ENCODE assay signal across 39 cellular contexts in the genomic region with DNA sequence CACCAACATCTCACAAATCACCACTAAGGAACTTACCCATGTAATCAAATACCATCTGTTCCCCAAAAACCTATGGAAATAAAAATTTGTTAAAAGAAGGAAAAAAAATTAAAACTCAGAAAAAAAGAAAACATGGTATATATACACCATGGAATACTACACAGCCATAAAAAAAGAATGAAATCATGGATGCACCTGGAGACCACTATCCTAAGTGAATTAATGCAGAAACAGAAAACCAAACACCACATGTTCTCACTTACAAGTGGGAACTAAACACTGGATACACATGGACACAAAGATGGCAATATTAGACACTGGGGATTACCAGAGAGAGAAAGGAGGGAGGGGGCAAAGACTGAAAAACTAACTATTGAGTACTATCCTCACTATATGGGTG.
"Had no signal": no experiment of that assay in that cellular context is flagged by ENCODE, and none has a peak within 500 bp of the region (broad histone marks: within the 10 kb centered on the region; RNA-seq: fewer than 3 reads in every experiment).

No MANE protein-coding gene starts in this region.

- H3K9me3 Mint-ChIP-seq: activated T-cell treated with anti-CD3 and anti-CD28 coated beads, Interleukin-2, amount 50 U/mL, for 24 hours; activated T-helper 1 cell treated with anti-CD3 and anti-CD28 coated beads, Interleukin-12 subunit alpha, Interleukin-12 subunit beta, Interleukin-2, Interleukin-4 antibody, amounts not matched to agents 30 ng/mL and 10 ng/mL and 1 ng/mL, durations not matched to agents 14 hours and 24 hours and 36 hours; activated T-helper 2 cell treated with anti-CD3 and anti-CD28 coated beads, Interferon-gamma antibody, Interleukin-2, Interleukin-4, amounts not matched to agents 10 μg/mL and 5 μg/mL and 100 μg/mL, durations not matched to agents 14 hours and 24 hours and 36 hours had no signal

- H3K27ac Mint-ChIP-seq: activated naive CD4-positive, alpha-beta T cell treated with anti-CD3 and anti-CD28 coated beads for 36 hours; activated naive CD4-positive, alpha-beta T cell treated with anti-CD3 and anti-CD28 coated beads, Interleukin-2, amount 50 U/mL, for 72 hours; activated naive CD8-positive, alpha-beta T cell; activated naive CD8-positive, alpha-beta T cell treated with anti-CD3 and anti-CD28 coated beads for 36 hours; activated naive CD8-positive, alpha-beta T cell treated with anti-CD3 and anti-CD28 coated beads, Interleukin-2, amount 10 ng/mL, durations not matched to agents 7 days and 5 days; activated naive CD8-positive, alpha-beta T cell treated with anti-CD3 and anti-CD28 coated beads, Interleukin-2, amount 50 U/mL, for 24 hours; activated T-cell treated with anti-CD3 and anti-CD28 coated beads, Interleukin-2, amount 50 U/mL, for 24 hours; activated T-cell treated with anti-CD3 and anti-CD28 coated beads, Interleukin-2, amount 50 U/mL, for 72 hours; activated T-helper 1 cell treated with anti-CD3 and anti-CD28 coated beads, Interleukin-12 subunit alpha, Interleukin-12 subunit beta, Interleukin-2, Interleukin-4 antibody, amounts not matched to agents 30 ng/mL and 10 ng/mL and 1 ng/mL, durations not matched to agents 14 hours and 24 hours and 36 hours; activated T-helper 17 cell treated with anti-CD3 and anti-CD28 coated beads, Interleukin-2, amount 50 U/mL, for 72 hours; activated T-helper 2 cell treated with anti-CD3 and anti-CD28 coated beads, Interferon-gamma antibody, Interleukin-2, Interleukin-4, amounts not matched to agents 10 μg/mL and 5 μg/mL and 100 μg/mL, durations not matched to agents 14 hours and 24 hours and 36 hours; brain had no signal

- H3K9me3 ChIP-seq: adrenal gland, ascending aorta, body of pancreas had no signal

- ATAC-seq: activated naive CD4-positive, alpha-beta T cell treated with anti-CD3 and anti-CD28 coated beads, Interleukin-2, amount 50 U/mL, for 72 hours; activated naive CD8-positive, alpha-beta T cell treated with anti-CD3 and anti-CD28 coated beads, Interleukin-2, amount 50 U/mL, for 24 hours; activated T-cell treated with anti-CD3 and anti-CD28 coated beads, Interleukin-2, amount 50 U/mL, for 4 hours; activated T-cell treated with anti-CD3 and anti-CD28 coated beads, Interleukin-2, amount 50 U/mL, for 72 hours; activated T-helper 17 cell treated with anti-CD3 and anti-CD28 coated beads, Interleukin-2, amount 50 U/mL, for 72 hours; body of pancreas had no signal

- H3K27me3 Mint-ChIP-seq: activated T-cell treated with anti-CD3 and anti-CD28 coated beads, Interleukin-2, amount 50 U/mL, for 24 hours; activated T-helper 17 cell treated with anti-CD3 and anti-CD28 coated beads, Interleukin-2, amount 50 U/mL, for 72 hours; central memory CD8-positive, alpha-beta T cell had no signal

- H3K4me3 Mint-ChIP-seq: activated naive CD4-positive, alpha-beta T cell treated with anti-CD3 and anti-CD28 coated beads for 36 hours; activated naive CD8-positive, alpha-beta T cell; activated naive CD8-positive, alpha-beta T cell treated with anti-CD3 and anti-CD28 coated beads for 36 hours; activated naive CD8-positive, alpha-beta T cell treated with anti-CD3 and anti-CD28 coated beads, Interleukin-2, amount 10 ng/mL, durations not matched to agents 7 days and 5 days; activated naive CD8-positive, alpha-beta T cell treated with anti-CD3 and anti-CD28 coated beads, Interleukin-2, amount 50 U/mL, for 24 hours; activated T-cell treated with anti-CD3 and anti-CD28 coated beads, Interleukin-2, amount 50 U/mL, for 24 hours; activated T-cell treated with anti-CD3 and anti-CD28 coated beads, Interleukin-2, amount 50 U/mL, for 4 hours; activated T-cell treated with anti-CD3 and anti-CD28 coated beads, Interleukin-2, amount 50 U/mL, for 72 hours; activated T-helper 1 cell treated with anti-CD3 and anti-CD28 coated beads, Interleukin-12 subunit alpha, Interleukin-12 subunit beta, Interleukin-2, Interleukin-4 antibody, amounts not matched to agents 30 ng/mL and 10 ng/mL and 1 ng/mL, durations not matched to agents 14 hours and 24 hours and 36 hours; activated T-helper 17 cell treated with anti-CD3 and anti-CD28 coated beads, Interleukin-2, amount 50 U/mL, for 72 hours; brain; central memory CD8-positive, alpha-beta T cell had no signal

- DNase-seq: activated effector memory CD4-positive, alpha-beta T cell treated with anti-CD3 and anti-CD28 coated beads, Interleukin-2, amount 50 U/mL, for 16 hours; activated effector memory CD4-positive, alpha-beta T cell treated with Interleukin-2 at 50 U/mL for 16 hours; activated gamma-delta T cell; activated gamma-delta T cell treated with Interleukin-2 at 50 U/mL for 16 hours; activated naive CD4-positive, alpha-beta T cell; activated naive CD4-positive, alpha-beta T cell treated with anti-CD3 and anti-CD28 coated beads for 36 hours; activated naive CD4-positive, alpha-beta T cell treated with anti-CD3 and anti-CD28 coated beads, Interleukin-2, amount 50 U/mL, for 16 hours; activated naive CD4-positive, alpha-beta T cell treated with Interleukin-2 at 50 U/mL for 16 hours; activated naive CD8-positive, alpha-beta T cell treated with anti-CD3 and anti-CD28 coated beads for 36 hours; activated naive CD8-positive, alpha-beta T cell treated with anti-CD3 and anti-CD28 coated beads, Interleukin-2, amount 10 ng/mL, durations not matched to agents 7 days and 5 days; activated naive CD8-positive, alpha-beta T cell treated with anti-CD3 and anti-CD28 coated beads, Interleukin-2, amount 50 U/mL, for 24 hours; activated T-cell treated with anti-CD3 and anti-CD28 coated beads, Interleukin-2, amount 50 U/mL, for 1 hour; activated T-cell treated with anti-CD3 and anti-CD28 coated beads, Interleukin-2, amount 50 U/mL, for 24 hours; activated T-cell treated with anti-CD3 and anti-CD28 coated beads, Interleukin-2, amount 50 U/mL, for 4 hours; activated T-cell treated with anti-CD3 and anti-CD28 coated beads, Interleukin-2, amount 50 U/mL, for 48 hours; activated T-cell treated with anti-CD3 and anti-CD28 coated beads, Interleukin-2, amount 50 U/mL, for 72 hours; adrenal gland; amniotic stem cell; amygdala; anterior cingulate cortex; aorta; body of pancreas; brain microvascular endothelial cell; caudate nucleus; central memory CD4-positive, alpha-beta T cell; cerebellar nuclear complex had no signal

- H3K36me3 Mint-ChIP-seq: activated naive CD8-positive, alpha-beta T cell treated with anti-CD3 and anti-CD28 coated beads, Interleukin-2, amount 10 ng/mL, durations not matched to agents 7 days and 5 days had no signal

- H3K4me1 Mint-ChIP-seq: activated naive CD8-positive, alpha-beta T cell treated with anti-CD3 and anti-CD28 coated beads for 36 hours; activated naive CD8-positive, alpha-beta T cell treated with anti-CD3 and anti-CD28 coated beads, Interleukin-2, amount 10 ng/mL, durations not matched to agents 7 days and 5 days; activated naive CD8-positive, alpha-beta T cell treated with anti-CD3 and anti-CD28 coated beads, Interleukin-2, amount 50 U/mL, for 24 hours; activated T-helper 17 cell treated with anti-CD3 and anti-CD28 coated beads, Interleukin-2, amount 50 U/mL, for 72 hours had no signal

- FAIRE-seq: astrocyte, bronchial epithelial cell, colon had no signal

- H3K27ac ChIP-seq: adrenal gland, ascending aorta, body of pancreas, brain microvascular endothelial cell, breast epithelium, cardiac muscle cell had no signal

- H3K4me1 ChIP-seq: ascending aorta, body of pancreas, breast epithelium had no signal

- H3K4me3 ChIP-seq: adrenal gland, ascending aorta, body of pancreas, breast epithelium, cardiac muscle cell had no signal

- H3K27me3 ChIP-seq: adrenal gland, ascending aorta, body of pancreas, brain microvascular endothelial cell, breast epithelium, cardiac muscle cell had no signal

- H3K36me3 ChIP-seq: adrenal gland, ascending aorta, brain microvascular endothelial cell, breast epithelium, cardiac muscle cell had no signal
